In the genomic region with DNA sequence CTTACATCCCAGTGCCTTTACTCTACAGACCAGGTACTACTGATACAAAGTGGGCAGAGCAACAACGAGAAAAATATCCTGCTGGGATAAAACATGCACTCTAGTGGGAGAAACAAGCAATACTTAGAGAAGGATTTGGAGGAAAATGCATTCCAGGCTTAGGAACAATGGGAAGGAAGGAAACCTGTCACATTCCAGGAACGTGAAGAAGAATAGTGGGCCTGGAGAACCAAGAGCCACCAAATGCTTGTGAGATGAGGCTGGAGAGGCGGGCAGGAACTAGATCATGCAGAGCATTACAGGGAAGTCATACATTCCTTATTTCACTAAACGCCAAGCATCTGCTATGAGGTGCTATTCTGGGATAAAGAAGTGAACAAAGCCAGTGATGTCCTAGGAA, we compare ENCODE assay signal across 21 cellular contexts.
DNase-seq lines count a peak whose midpoint lies in the region; ATAC-seq, FAIRE-seq and TF ChIP-seq lines count a peak whose summit lies in the region.
"Had no signal": no experiment of that assay in that cellular context is flagged by ENCODE, and none has a peak within 500 bp of the region (broad histone marks: within the 10 kb centered on the region; RNA-seq: fewer than 3 reads in every experiment).

No MANE protein-coding gene starts in this region.

- H3K56ac ChIP-seq in mesendoderm (ENCODE audit: low read length): no peak overlapping the region

- no TSS peak for BruUV-seq in endothelial cell of umbilical vein (replicated peaks; lab: Mats Ljungman, UMichigan)

- H3K4me1 Mint-ChIP-seq in natural killer cell treated with Interleukin-12 subunit alpha and Interleukin-12 subunit beta and Interleukin-15 and Interleukin-18, amount 100 ng/mL, for 72 hours (ENCODE audit: low read depth in 2 of 2): no peaks in the 10 kb centered on the region

- peak overlapping the region; percentile 62 for H2AFZ ChIP-seq in endothelial cell of umbilical vein (ENCODE audit: low read depth, low read length)

- H2BK5ac ChIP-seq in mesendoderm (ENCODE audit: low read length): no peak overlapping the region

- no peaks in the 10 kb centered on the region for H3K79me2 ChIP-seq in endothelial cell of umbilical vein (ENCODE audit: control insufficient read depth, insufficient read depth, low read length)
- H3K79me2 ChIP-seq in mesendoderm (ENCODE audit: control insufficient read depth, insufficient read depth, low read length): no peaks in the 10 kb centered on the region

- H3K9ac ChIP-seq in NT2/D1 (ENCODE audit: insufficient read length, low read depth) (no peak overlapping the region), endothelial cell of umbilical vein (replicated peaks; ENCODE audit: extremely low read depth, insufficient read depth, low read length) (peak overlapping the region; percentile 66), mesendoderm (ENCODE audit: low read length) (no peak overlapping the region)

- H3K4me2 ChIP-seq in endothelial cell of umbilical vein (ENCODE audit: insufficient read depth, low read length): peak overlapping the region; percentile 58
- H3K4me2 ChIP-seq in mesendoderm (ENCODE audit: low read length): no peak overlapping the region

- no peak overlapping the region for H3K23ac ChIP-seq in mesendoderm (ENCODE audit: low read length)

- POLR2A ChIA-PET in endothelial cell of umbilical vein (lab: Charles Lee): no interaction called here

- no peak overlapping the region for H2BK120ac ChIP-seq in mesendoderm (ENCODE audit: low read depth, low read length)

- H3K9me3 Mint-ChIP-seq in natural killer cell treated with Interleukin-12 subunit alpha and Interleukin-12 subunit beta and Interleukin-15 and Interleukin-18, amount 100 ng/mL, for 72 hours: peaks cover 5% of the 10 kb centered on the region
- H3K9me3 Mint-ChIP-seq: CD4-positive, alpha-beta T cell had no signal

- TF ChIP-seq POLR2A in endothelial cell of umbilical vein (IDR thresholded peaks at IDR 0.05; ENCODE audit: low read depth, low read length): no peak

- H3K27ac ChIP-seq in endothelial cell of umbilical vein (ENCODE audit: insufficient read depth, low read depth, low read length) (peak overlapping the region; percentile 97), mesendoderm (ENCODE audit: low read depth, low read length) (no peak overlapping the region)
- H3K27ac ChIP-seq: SK-N-MC had no signal

- no peaks in the 10 kb centered on the region for H3K27me3 ChIP-seq in NT2/D1 (ENCODE audit: insufficient read depth, insufficient read length)
- no peaks in the 10 kb centered on the region for H3K27me3 ChIP-seq in endothelial cell of umbilical vein (ENCODE audit: control insufficient read depth in 2 of 2, insufficient read depth in 2 of 2, low read length in 2 of 2)
- H3K27me3 ChIP-seq in mesendoderm (ENCODE audit: insufficient read depth, low read length, poor library complexity): no peaks in the 10 kb centered on the region

- CTCF ChIA-PET in endothelial cell of umbilical vein (lab: Charles Lee): no interaction called here

- H4K8ac ChIP-seq in mesendoderm (ENCODE audit: low read depth, low read length): no peak overlapping the region

- ATAC-seq in natural killer cell treated with Interleukin-12 subunit alpha and Interleukin-12 subunit beta and Interleukin-15 and Interleukin-18, amount 100 ng/mL, for 72 hours: no peak
- ATAC-seq in HG02623 (IDR thresholded peaks at IDR 0.05; ENCODE audit: unreplicated experiment): no peak
- ATAC-seq in GM18498 (IDR thresholded peaks at IDR 0.05; ENCODE audit: unreplicated experiment): no peak
- ATAC-seq in GM19452 (IDR thresholded peaks at IDR 0.05; ENCODE audit: unreplicated experiment): no peak
- ATAC-seq: GM12878 had no signal

- H3K27me3 Mint-ChIP-seq in natural killer cell treated with Interleukin-12 subunit alpha and Interleukin-12 subunit beta and Interleukin-15 and Interleukin-18, amount 100 ng/mL, for 72 hours: no peaks in the 10 kb centered on the region
- H3K27me3 Mint-ChIP-seq: CD4-positive, alpha-beta T cell had no signal

- H3K4me1 ChIP-seq in NT2/D1 (ENCODE audit: insufficient read depth, insufficient read length) (no peaks in the 10 kb centered on the region), endothelial cell of umbilical vein (ENCODE audit: control insufficient read depth, extremely low read depth, insufficient read depth, low read length) (peaks cover 25% of the 10 kb centered on the region), mesendoderm (ENCODE audit: control insufficient read depth, low read depth, low read length) (peaks cover 2% of the 10 kb centered on the region)
- H3K4me1 ChIP-seq: Caco-2, HAP-1 had no signal

- no peak overlapping the region for H4K5ac ChIP-seq in mesendoderm (ENCODE audit: low read length)

- intact Hi-C loops in endothelial cell of umbilical vein (cut with micrococcal nuclease): no loop called here

- no peak overlapping the region for H3K4me3 Mint-ChIP-seq in natural killer cell treated with Interleukin-12 subunit alpha and Interleukin-12 subunit beta and Interleukin-15 and Interleukin-18, amount 100 ng/mL, for 72 hours
- H3K4me3 Mint-ChIP-seq: CD4-positive, alpha-beta T cell had no signal

- H3K4me3 ChIP-seq in NT2/D1 (ENCODE audit: insufficient read length, low read depth) (no peak overlapping the region), endothelial cell of umbilical vein (replicated peaks in 1 of 3; ENCODE audit: insufficient read depth in 1 of 3, low read depth in 1 of 3, low read length in 3 of 3) (no peak overlapping the region), mesendoderm (ENCODE audit: low read length) (no peak overlapping the region)
- H3K4me3 ChIP-seq: GM12878, HAP-1, SK-N-MC had no signal

- no peak for DNase-seq in D721Med (ENCODE audit: insufficient read length, low spot score)
- peak; percentile 15 for DNase-seq in NT2/D1 (ENCODE audit: low read depth, low spot score)
- no peak for DNase-seq in endothelial cell of umbilical vein (ENCODE audit: low read depth, low spot score)
- DNase-seq in mesendoderm: peak; percentile 97
- no peak for DNase-seq in natural killer cell treated with Interleukin-12 subunit alpha and Interleukin-12 subunit beta and Interleukin-15 and Interleukin-18, amount 100 ng/mL, for 72 hours (ENCODE audit: low spot score)
- DNase-seq: Caco-2; CD4-positive, alpha-beta T cell; DMS153; GF-D8; MM.1S; NCI-H1092; NCI-H2081; NCI-H748 treated with DMSO at 0.1 percent for 48 hours; NK-92 treated with Interleukin-12 subunit alpha and Interleukin-12 subunit beta, amount 100 ng/mL, for 24 hours; SHP77 had no signal

- H3K18ac ChIP-seq in mesendoderm (ENCODE audit: low read length): no peak overlapping the region

- H3K4ac ChIP-seq in mesendoderm (ENCODE audit: low read depth, low read length): no peak overlapping the region

- FAIRE-seq in D721Med (lab: Jason Lieb, UNC): peak; percentile 55
- peak; percentile 93 for FAIRE-seq in endothelial cell of umbilical vein (lab: Jason Lieb, UNC)
- FAIRE-seq: GM12878 had no signal

- no peak overlapping the region for H2AK5ac ChIP-seq in mesendoderm (ENCODE audit: low read length)

- WGBS in mesendoderm (ENCODE audit: extremely low coverage, insufficient coverage, low lambda C conversion rate): no CpG with 5 or more reads among the region's 4 CpGs

- no peak for TF ChIP-seq CTCF in D721Med (IDR thresholded peaks at IDR 0.05; ENCODE audit: insufficient read depth, missing control alignments)
- TF ChIP-seq CTCF in endothelial cell of umbilical vein (IDR thresholded peaks at IDR 0.05; ENCODE audit: extremely low read depth in 1 of 2, insufficient read depth in 1 of 2, low read depth in 1 of 2, low read length in 2 of 2): no peak

- no peaks in the 10 kb centered on the region for H4K20me1 ChIP-seq in endothelial cell of umbilical vein (replicated peaks; ENCODE audit: control insufficient read depth, extremely low read depth, insufficient read depth, low read length)

- no peaks in the 10 kb centered on the region for H3K36me3 Mint-ChIP-seq in natural killer cell treated with Interleukin-12 subunit alpha and Interleukin-12 subunit beta and Interleukin-15 and Interleukin-18, amount 100 ng/mL, for 72 hours

- H3K36me3 ChIP-seq in NT2/D1 (ENCODE audit: insufficient read depth, insufficient read length, low read length): no peaks in the 10 kb centered on the region
- H3K36me3 ChIP-seq in endothelial cell of umbilical vein (ENCODE audit: control insufficient read depth in 2 of 2, extremely low read depth in 1 of 2, insufficient read depth in 2 of 2, low read length in 2 of 2): no peaks in the 10 kb centered on the region
- no peaks in the 10 kb centered on the region for H3K36me3 ChIP-seq in mesendoderm (ENCODE audit: control insufficient read depth, insufficient read depth, low read length)
- H3K36me3 ChIP-seq: HAP-1 had no signal

- H3K9me1 ChIP-seq in endothelial cell of umbilical vein (replicated peaks; ENCODE audit: control insufficient read depth, extremely low read depth, insufficient read depth, low read length): no peaks in the 10 kb centered on the region

- H2BK15ac ChIP-seq in mesendoderm (replicated peaks; ENCODE audit: low read depth): no peak overlapping the region

- H3K79me1 ChIP-seq in mesendoderm (ENCODE audit: low read length): no peaks in the 10 kb centered on the region

- dilution Hi-C loops in endothelial cell of umbilical vein (cut with MboI; ENCODE audit: extremely low pct_ligation_motif_present, low sequenced_read_pairs): no loop called here

- H3K9me3 ChIP-seq in NT2/D1 (ENCODE audit: insufficient read depth, low read length) (no peaks in the 10 kb centered on the region), endothelial cell of umbilical vein (replicated peaks; ENCODE audit: control insufficient read depth, insufficient read depth, low read length) (no peaks in the 10 kb centered on the region)
- H3K9me3 ChIP-seq: Caco-2, HAP-1 had no signal

- no peak overlapping the region for H3K27ac Mint-ChIP-seq in natural killer cell treated with Interleukin-12 subunit alpha and Interleukin-12 subunit beta and Interleukin-15 and Interleukin-18, amount 100 ng/mL, for 72 hours
- H3K27ac Mint-ChIP-seq: CD4-positive, alpha-beta T cell had no signal

TF ChIP-seq in endothelial cell of umbilical vein, 7 proteins besides CTCF, POLR2A, EP300 and RAD21:
- TF ChIP-seq POLR2AphosphoS5 (IDR thresholded peaks at IDR 0.05; ENCODE audit: insufficient read depth, low read depth, low read length): peak; percentile 50
- TF ChIP-seq JUN (IDR thresholded peaks at IDR 0.05; ENCODE audit: borderline replicate concordance, insufficient read depth, insufficient read length, low read depth): no peak

Comparison
In these comparisons a context has a peak if more than half of its experiments do, and no peak if none do; other contexts are left out.
1. DNase-seq: peak in NT2/D1 (single experiment) and mesendoderm (single experiment); none in D721Med (single experiment), endothelial cell of umbilical vein (single experiment) and natural killer cell treated with Interleukin-12 subunit alpha and Interleukin-12 subunit beta and Interleukin-15 and Interleukin-18, amount 100 ng/mL, for 72 hours (single experiment).